ENCODE assay signal across 8 cellular contexts in genomic region chr9:132769895-132770774, GRCh38.
DNase-seq lines count a peak whose midpoint lies in the region; ATAC-seq, FAIRE-seq and TF ChIP-seq lines count a peak whose summit lies in the region.

No MANE protein-coding gene starts in this region.

- H3K9me3 ChIP-seq in K562 (replicated peaks; ENCODE audit: control insufficient read depth, insufficient read depth, low read depth, low read length) (0 out of 2 replicates have a peak, but pooled peaks cover 3% of the 10 kb centered on the region), iPS-15b (ENCODE audit: control insufficient read depth, insufficient read depth, low read length) (no peaks in the 10 kb centered on the region)

- no peaks in the 10 kb centered on the region for H3K9me1 ChIP-seq in K562 (ENCODE audit: control insufficient read depth, insufficient read depth, low read length)

- H2AFZ ChIP-seq in K562 (ENCODE audit: low read depth, low read length), result peak overlapping the region; percentile 92

- CTCF ChIA-PET in AG04449 (lab: Yijun Ruan, JAX) (interaction anchor here (0.9 to 1.4 kb wide), 8 partner anchors 11 to 203 kb away, joined by 3 to 5 read pairs (median 4); no protein-coding TSS in a partner anchor), K562 (lab: Yijun Ruan, JAX; ENCODE audit: low intra/inter-chr PET ratio) (interaction anchor here (1.2 kb wide), 1 partner anchor 29 kb away, joined by 4 read pairs; no protein-coding TSS in a partner anchor)

- H3K27ac ChIP-seq in K562 (ENCODE audit: extremely low read depth, low read depth, low read length), result peak overlapping the region; percentile 35; the same call in 1 of the 3 replicates

- in situ Hi-C loops in K562 (cut with MboI), result no loop called here

- POLR2A ChIA-PET in AG04449 (lab: Yijun Ruan, JAX) (interaction anchor here (1.2 kb wide), 1 partner anchor 99 kb away, joined by 3 read pairs; the partner anchor contains the start of gene GTF3C4), K562 (lab: Yijun Ruan, JAX) (interaction anchor here (0.7 to 0.8 kb wide), 2 partner anchors 19 to 37 kb away, joined by 3 to 5 read pairs; no protein-coding TSS in a partner anchor)

- H4K20me1 ChIP-seq in K562 (replicated peaks; ENCODE audit: control insufficient read depth, insufficient read depth, low read length), result no peaks in the 10 kb centered on the region

- peaks cover 4 to 19% of the 10 kb centered on the region in 2 experiments; a peak in 3 of 5 replicates for H3K4me1 ChIP-seq in K562 (replicated peaks in 1 of 2; ENCODE audit: control insufficient read depth in 2 of 2, insufficient read depth in 2 of 2, low read length in 2 of 2)
- H3K4me1 ChIP-seq in iPS-15b (ENCODE audit: control insufficient read depth, insufficient read depth, low read length), result peaks cover 5% of the 10 kb centered on the region

- no peak for FAIRE-seq in K562 (lab: Jason Lieb, UNC)

- intact Hi-C loops in K562 (cut with micrococcal nuclease), result no loop called here

- peak; percentile 71 for ATAC-seq in K562

- no TSS peak for BruUV-seq in K562 (replicated peaks; lab: Mats Ljungman, UMichigan)

- DNase-seq in AG04449 (ENCODE audit: low read depth, low spot score) (no peak), HT1080 (ENCODE audit: low read depth) (peak; percentile 37), T-helper 22 cell (ENCODE audit: low read depth) (peak; percentile 8), K562 (ENCODE audit: extremely low read depth in 1 of 4, low spot score in 3 of 4) (no peak), skeletal muscle cell (ENCODE audit: low read depth) (no peak), NCI-H1105 (lab: John Stamatoyannopoulos, UW) (no peak)

- TF ChIP-seq CTCF in AG04449 (IDR thresholded peaks at IDR 0.05; ENCODE audit: insufficient read depth, low read length, missing control alignments), result no peak
- TF ChIP-seq CTCF in K562 (IDR thresholded peaks at IDR 0.05 in 2 of 3, conservative IDR thresholded peaks at IDR 0.05 in 1 of 3; ENCODE audit: insufficient read depth in 2 of 3, low read depth in 1 of 3, low read length in 3 of 3), result no peak

- 15% methylated on average over 34 of the region's 54 CpGs for WGBS in K562 (ENCODE audit: insufficient coverage, low coverage, missing lambda C conversion rate)

- peak overlapping the region; percentile 76 for H3K4me3 ChIP-seq in AG04449 (ENCODE audit: low read depth, low read length)
- peak overlapping the region; percentile 42 for H3K4me3 ChIP-seq in K562
- H3K4me3 ChIP-seq in iPS-15b (ENCODE audit: low read depth, low read length), result peak overlapping the region; percentile 92
- peak overlapping the region; percentile 56 for H3K4me3 ChIP-seq in skeletal muscle cell (ENCODE audit: low read depth, low read length)

- TF ChIP-seq RAD21 in K562 (CRISPR knock-in tag; conservative IDR thresholded peaks at IDR 0.05 in 1 of 2, IDR thresholded peaks at IDR 0.05 in 1 of 2), result no peak

- TF ChIP-seq POLR2A in GM18526 (IDR thresholded peaks at IDR 0.05; ENCODE audit: extremely low read depth, insufficient read length), result peak; percentile 62
- no peak for TF ChIP-seq POLR2A in K562 (conservative IDR thresholded peaks at IDR 0.05)

- H3K9ac ChIP-seq in K562 (ENCODE audit: insufficient read depth in 1 of 2, low read depth in 2 of 2, low read length in 2 of 2) (peak overlapping the region; percentile 58 to 79; a peak in 3 of 4 replicates), iPS-15b (ENCODE audit: low read depth, low read length) (peak overlapping the region; percentile 60)

- H3K4me2 ChIP-seq in K562 (ENCODE audit: insufficient read depth, low read length), result peak overlapping the region; percentile 80

- no peak for TF ChIP-seq EP300 in K562 (IDR thresholded peaks at IDR 0.05; ENCODE audit: low read length)

- H3K27me3 ChIP-seq in K562 (ENCODE audit: control insufficient read depth in 2 of 2, insufficient read depth in 2 of 2, low read length in 2 of 2) (peaks cover 0 to 3% of the 10 kb centered on the region in 2 experiments; a peak in 1 of 5 replicates), iPS-15b (ENCODE audit: control insufficient read depth, insufficient read depth, low read length) (peaks cover 7% of the 10 kb centered on the region)

- H3K79me2 ChIP-seq in K562 (ENCODE audit: control insufficient read depth, insufficient read depth, low read length), result no peaks in the 10 kb centered on the region

- no peaks in the 10 kb centered on the region for H3K36me3 ChIP-seq in K562 (ENCODE audit: control insufficient read depth, insufficient read depth, low read length)
- no peaks in the 10 kb centered on the region for H3K36me3 ChIP-seq in iPS-15b (ENCODE audit: control insufficient read depth, insufficient read depth, low read length)

TF ChIP-seq in K562, 482 proteins besides CTCF, POLR2A, EP300 and RAD21 (continues in another document):
- no peak for TF ChIP-seq CBFA2T2 (conservative IDR thresholded peaks at IDR 0.05)
- no peak for TF ChIP-seq CHD2 (IDR thresholded peaks at IDR 0.05; ENCODE audit: low read depth, low read length)
- 0 out of 2 replicates have a peak, but pooled peaks have one; percentile 56 for TF ChIP-seq MBD1 (CRISPR knock-in tag; IDR thresholded peaks at IDR 0.05)
- TF ChIP-seq RBFOX2 (IDR thresholded peaks at IDR 0.05; ENCODE audit: low read depth, low read length), result peak; percentile 62
- TF ChIP-seq ID3 (CRISPR knock-in tag; IDR thresholded peaks at IDR 0.05), result no peak
- 0 out of 2 replicates have a peak, but pooled peaks have one; percentile 46 for TF ChIP-seq ID3 (tag; IDR thresholded peaks at IDR 0.05)
- no peak for TF ChIP-seq SNIP1 (IDR thresholded peaks at IDR 0.05; ENCODE audit: low read depth)
- TF ChIP-seq ZNF263 (CRISPR knock-in tag; IDR thresholded peaks at IDR 0.05; ENCODE audit: borderline replicate concordance), result no peak
- TF ChIP-seq CREB3L1 (IDR thresholded peaks at IDR 0.05; ENCODE audit: borderline replicate concordance, low read depth), result peak; percentile 87
- TF ChIP-seq L3MBTL2 (IDR thresholded peaks at IDR 0.05), result peak; percentile 46; the same call in 1 of the 2 replicates
- TF ChIP-seq EP400 (IDR thresholded peaks at IDR 0.05), result peak; percentile 42; the same call in 1 of the 2 replicates
- TF ChIP-seq POLR2G (IDR thresholded peaks at IDR 0.05; ENCODE audit: low read depth, low read length), result peak; percentile 60
- TF ChIP-seq ETV1 (tag; conservative IDR thresholded peaks at IDR 0.05; ENCODE audit: low read depth), result 0 out of 2 replicates have a peak, but pooled peaks have one; percentile 45
- TF ChIP-seq CREB5 (CRISPR knock-in tag; IDR thresholded peaks at IDR 0.05), result no peak
- TF ChIP-seq E2F6 (IDR thresholded peaks at IDR 0.05; ENCODE audit: borderline replicate concordance in 1 of 2, extremely low read depth in 1 of 2, insufficient read depth in 1 of 2, insufficient read length in 1 of 2, low read depth in 1 of 2, low read length in 1 of 2, poor library complexity in 1 of 2, severe bottlenecking in 1 of 2), result peak in 1 of 2 experiments; percentile 44
- peak; percentile 18; the same call in 1 of the 2 replicates for TF ChIP-seq MYC (IDR thresholded peaks at IDR 0.05; ENCODE audit: low read depth, low read length)
- TF ChIP-seq MYC (CRISPR knock-in tag; IDR thresholded peaks at IDR 0.05; ENCODE audit: borderline replicate concordance, low read depth), result no peak

Comparison
In these comparisons a context has a peak if more than half of its experiments do, and no peak if none do; other contexts are left out.
1. DNase-seq: peak in HT1080 (single experiment) and T-helper 22 cell (single experiment); none in AG04449 (single experiment), K562 (0 of 4), skeletal muscle cell (single experiment) and NCI-H1105 (single experiment).
2. H3K4me3 ChIP-seq: peak in every context shown above with its lines; median percentile 92 in iPS-15b; 76 in AG04449; 56 in skeletal muscle cell; 42 in K562.